Comparison of ENCODE assay signal across 7 cellular contexts in genomic region chr6:33192671-33193602, GRCh38. TPM values are rescaled to one million over a fixed set of nuclear protein-coding genes. Genes with fewer than 3 reads are reported as not detected.
DNase-seq lines count a peak whose midpoint lies in the region; ATAC-seq and TF ChIP-seq lines count a peak whose summit lies in the region.

No MANE protein-coding gene starts in this region.

- no peak for TF ChIP-seq CTCF in prostate gland (IDR thresholded peaks at IDR 0.05)
- no peak for TF ChIP-seq CTCF in HFFc6 (IDR thresholded peaks at IDR 0.05)

- H3K9me3 ChIP-seq in HUES6 (ENCODE audit: control insufficient read depth, insufficient read depth, low read depth, low read length) (no peaks in the 10 kb centered on the region), prostate gland (no peaks in the 10 kb centered on the region)

- H3K4me3 Mint-ChIP-seq in activated naive CD8-positive, alpha-beta T cell: peak overlapping the region; percentile 85
- H3K4me3 Mint-ChIP-seq in HFFc6: no peak overlapping the region

- H3K27ac ChIP-seq in HUES6 (ENCODE audit: low read depth, low read length) (no peak overlapping the region), prostate gland (peak overlapping the region in 1 of 2 donors; percentile 8)

- peaks cover 12% of the 10 kb centered on the region; the same call in 1 of the 2 replicates for H3K4me1 ChIP-seq in HUES6 (ENCODE audit: control insufficient read depth, insufficient read depth, low read length)
- H3K4me1 ChIP-seq in prostate gland (replicated peaks): peaks cover 7% of the 10 kb centered on the region

- intact Hi-C loops in left ventricle myocardium superior (cut with micrococcal nuclease) (no loop called here), prostate gland (cut with DNase I) (no loop called here)

- peaks cover 8% of the 10 kb centered on the region for H3K27me3 Mint-ChIP-seq in activated naive CD8-positive, alpha-beta T cell
- H3K27me3 Mint-ChIP-seq in HFFc6 (ENCODE audit: insufficient read depth): peaks cover 22% of the 10 kb centered on the region

- no peaks in the 10 kb centered on the region for H3K9me3 Mint-ChIP-seq in activated naive CD8-positive, alpha-beta T cell (ENCODE audit: low read depth)
- H3K9me3 Mint-ChIP-seq in HFFc6: no peaks in the 10 kb centered on the region

- peak; percentile 43 for ATAC-seq in left ventricle myocardium superior
- ATAC-seq in GM19035 (IDR thresholded peaks at IDR 0.05; ENCODE audit: unreplicated experiment): no peak

- peaks cover 30% of the 10 kb centered on the region for H3K4me1 Mint-ChIP-seq in activated naive CD8-positive, alpha-beta T cell (ENCODE audit: low read depth)
- H3K4me1 Mint-ChIP-seq in HFFc6 (ENCODE audit: low read depth): peaks cover 9% of the 10 kb centered on the region

- H3K27ac Mint-ChIP-seq in activated naive CD8-positive, alpha-beta T cell: peak overlapping the region; percentile 41
- no peak overlapping the region for H3K27ac Mint-ChIP-seq in HFFc6

- H3K27me3 ChIP-seq in HUES6 (ENCODE audit: control insufficient read depth, insufficient read depth, low read length): peaks cover 56% of the 10 kb centered on the region
- H3K27me3 ChIP-seq in prostate gland (replicated peaks; ENCODE audit: insufficient read depth): no peaks in the 10 kb centered on the region

- peak overlapping the region; percentile 35 for H3K9ac ChIP-seq in HUES6 (ENCODE audit: low read length)

- peak; percentile 67 for DNase-seq in left ventricle myocardium superior
- no peak for DNase-seq in prostate gland (ENCODE audit: low spot score)
- no peak for DNase-seq in NCI-H2029 (lab: John Stamatoyannopoulos, UW)
- no peak for DNase-seq in HFFc6

- WGBS in prostate gland: 1% methylated on average over 67 of the region's 72 CpGs

- H3K4me3 ChIP-seq in HUES6 (ENCODE audit: low read depth, low read length): peak overlapping the region; percentile 70
- H3K4me3 ChIP-seq in prostate gland: peak overlapping the region; percentile 21 to 31

- peaks cover 26% of the 10 kb centered on the region for H3K36me3 ChIP-seq in HUES6 (ENCODE audit: control insufficient read depth, insufficient read depth, low read length)
- H3K36me3 ChIP-seq in prostate gland: peaks cover 0 to 11% of the 10 kb centered on the region in 2 donors

- no peak for TF ChIP-seq POLR2A in prostate gland (IDR thresholded peaks at IDR 0.05)

- H3K36me3 Mint-ChIP-seq in activated naive CD8-positive, alpha-beta T cell: peaks cover 4% of the 10 kb centered on the region
- H3K36me3 Mint-ChIP-seq in HFFc6 (ENCODE audit: low read depth): peaks cover 25% of the 10 kb centered on the region

RNA-seq across cellular contexts. Expression of gene COL11A2, which starts 0.7 kb away (rescaled TPM):
- 1.9 TPM for total RNA-seq in left ventricle myocardium superior
- 1 to 10 TPM in 1 of 2 donors, under 1 TPM in 1; 0.91 to 3.6 TPM for total RNA-seq in prostate gland
- total RNA-seq in HFFc6 (2021; fragmentation: NEBNext Ultra II Directional; extraction: Animal tissue kit (Norgen Biotek cat#: 25700)): under 1 TPM; 0.15 to 0.69 (median 0.38) TPM

RNA-seq across cellular contexts. Expression of gene RXRB, which starts 7.5 kb away (rescaled TPM):
- 41.2 TPM for total RNA-seq in left ventricle myocardium superior
- total RNA-seq in prostate gland: 10 to 100 TPM; 30.6 to 40.5 TPM
- total RNA-seq in HFFc6 (2021; fragmentation: NEBNext Ultra II Directional; extraction: Animal tissue kit (Norgen Biotek cat#: 25700)): 10 to 100 TPM; 37.3 to 41.6 (median 38.3) TPM

RNA-seq across cellular contexts. Expression of gene SLC39A7, which starts 7.7 kb away (rescaled TPM):
- 47.7 TPM for total RNA-seq in left ventricle myocardium superior
- 100 to 1,000 TPM; 109 to 182 TPM for total RNA-seq in prostate gland
- total RNA-seq in HFFc6 (2021; fragmentation: NEBNext Ultra II Directional; extraction: Animal tissue kit (Norgen Biotek cat#: 25700)): 100 to 1,000 TPM; 215 to 240 (median 225) TPM

RNA-seq across cellular contexts. Expression of gene HSD17B8, which starts 11.5 kb away (rescaled TPM):
- total RNA-seq in left ventricle myocardium superior: 24.8 TPM
- total RNA-seq in prostate gland: 10 to 100 TPM; 21.9 to 43.7 TPM
- 1 to 10 TPM in 2 of 6 experiments, under 1 TPM in 4; 0.39 to 1.2 (median 0.73) TPM for total RNA-seq in HFFc6 (2021; fragmentation: NEBNext Ultra II Directional; extraction: Animal tissue kit (Norgen Biotek cat#: 25700))

RNA-seq across cellular contexts. Expression of gene RING1, which starts 15.4 kb away (rescaled TPM):
- total RNA-seq in left ventricle myocardium superior (30.1 TPM), prostate gland (10 to 100 TPM; 23.9 to 30.8 TPM)
- 10 to 100 TPM; 43.4 to 55.1 (median 52.1) TPM for total RNA-seq in HFFc6 (2021; fragmentation: NEBNext Ultra II Directional; extraction: Animal tissue kit (Norgen Biotek cat#: 25700))
